ENCODE assay signal across 23 cellular contexts in the genomic region with DNA sequence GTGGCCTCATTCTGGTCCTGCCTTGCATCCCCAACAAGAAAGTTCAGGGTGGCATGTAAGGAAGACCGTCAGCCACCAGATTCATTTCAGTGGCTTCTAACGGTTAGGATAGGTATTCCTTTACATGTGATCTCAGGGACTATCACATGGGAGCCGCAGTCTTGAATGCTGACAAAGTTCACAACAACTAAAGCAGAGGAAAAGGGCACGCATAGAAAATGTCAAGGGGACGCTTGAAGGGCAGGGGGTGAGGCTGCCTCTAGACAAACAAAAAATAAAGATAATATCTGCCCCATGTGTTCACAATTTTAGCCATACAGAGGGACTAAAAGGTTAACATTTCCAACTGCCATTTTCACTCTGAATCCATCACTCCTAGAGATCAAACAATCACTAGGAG. TPM values are rescaled to one million over a fixed set of nuclear protein-coding genes. Genes with fewer than 3 reads are reported as not detected.
DNase-seq lines count a peak whose midpoint lies in the region; ATAC-seq and TF ChIP-seq lines count a peak whose summit lies in the region.
"Had no signal": no experiment of that assay in that cellular context is flagged by ENCODE, and none has a peak within 500 bp of the region (broad histone marks: within the 10 kb centered on the region; RNA-seq: fewer than 3 reads in every experiment).

No MANE protein-coding gene starts in this region.

- peak overlapping the region; percentile 66 for H3K27ac ChIP-seq in neutrophil
- H3K27ac ChIP-seq: A549; BLaER1 treated with 17β-estradiol and CSF1 and Interleukin-3, amounts not matched to agents 10 nM and 100 nM had no signal

- H3K9me3 ChIP-seq in neutrophil: no peaks in the 10 kb centered on the region
- H3K9me3 ChIP-seq: A549; BE2C; BLaER1 treated with 17β-estradiol and CSF1 and Interleukin-3, amounts not matched to agents 10 nM and 100 nM; HAP-1 had no signal

- peaks cover 13% of the 10 kb centered on the region for H3K27me3 Mint-ChIP-seq in activated T-helper 17 cell treated with anti-CD3 and anti-CD28 coated beads, Interleukin-2, amount 50 U/mL, for 72 hours

- no peaks in the 10 kb centered on the region for H3K36me3 ChIP-seq in neutrophil
- H3K36me3 ChIP-seq: BE2C; BLaER1 treated with 17β-estradiol and CSF1 and Interleukin-3, amounts not matched to agents 10 nM and 100 nM; HAP-1 had no signal

- no peak overlapping the region for H3K4me3 Mint-ChIP-seq in activated T-helper 17 cell treated with anti-CD3 and anti-CD28 coated beads, Interleukin-2, amount 50 U/mL, for 72 hours
- H3K4me3 Mint-ChIP-seq: CD14-positive monocyte; CD4-positive, alpha-beta T cell; CD8-positive, alpha-beta memory T cell; HFFc6 had no signal

- peak; percentile 18 for DNase-seq in activated CD8-positive, alpha-beta memory T cell treated with anti-CD3 and anti-CD28 coated beads, Interleukin-2, amount 50 U/mL, for 48 hours
- no peak for DNase-seq in activated CD8-positive, alpha-beta memory T cell treated with anti-CD3 and anti-CD28 coated beads for 24 hours
- DNase-seq in NCI-H774 (lab: John Stamatoyannopoulos, UW): no peak
- DNase-seq: 8988T; ACHN; AML-193; BE2C; CD4-positive, alpha-beta T cell; CD8-positive, alpha-beta memory T cell; DMS 273 treated with DMSO at 0.1 percent for 48 hours; DMS79; EL; GDM1; GOT3; HFFc6 had no signal

- H3K4me1 Mint-ChIP-seq in activated T-helper 17 cell treated with anti-CD3 and anti-CD28 coated beads, Interleukin-2, amount 50 U/mL, for 72 hours: no peaks in the 10 kb centered on the region
- H3K4me1 Mint-ChIP-seq: CD8-positive, alpha-beta memory T cell had no signal

- no peaks in the 10 kb centered on the region for H3K36me3 Mint-ChIP-seq in activated T-helper 17 cell treated with anti-CD3 and anti-CD28 coated beads, Interleukin-2, amount 50 U/mL, for 72 hours (ENCODE audit: low read depth)
- H3K36me3 Mint-ChIP-seq: CD14-positive monocyte; CD8-positive, alpha-beta memory T cell had no signal

- peak; percentile 55 for ATAC-seq in activated T-helper 17 cell treated with anti-CD3 and anti-CD28 coated beads, Interleukin-2, amount 50 U/mL, for 72 hours (replicated peaks)
- ATAC-seq in GM18517 (IDR thresholded peaks at IDR 0.05; ENCODE audit: unreplicated experiment): no peak

- H3K9me3 Mint-ChIP-seq in activated T-helper 17 cell treated with anti-CD3 and anti-CD28 coated beads, Interleukin-2, amount 50 U/mL, for 72 hours: no peaks in the 10 kb centered on the region
- H3K9me3 Mint-ChIP-seq: CD14-positive monocyte; CD4-positive, alpha-beta T cell; CD8-positive, alpha-beta memory T cell; HFFc6 had no signal

- peaks cover 49 to 56% of the 10 kb centered on the region in 2 experiments for H3K4me1 ChIP-seq in neutrophil (ENCODE audit: control insufficient read depth in 1 of 2, insufficient read depth in 1 of 2, low read depth in 1 of 2, low read length in 1 of 2)
- H3K4me1 ChIP-seq: A549; BE2C; BLaER1 treated with 17β-estradiol and CSF1 and Interleukin-3, amounts not matched to agents 10 nM and 100 nM; HAP-1 had no signal

- TF ChIP-seq CTCF in neutrophil (IDR thresholded peaks at IDR 0.05): no peak

- H3K27ac Mint-ChIP-seq in activated T-helper 17 cell treated with anti-CD3 and anti-CD28 coated beads, Interleukin-2, amount 50 U/mL, for 72 hours: peak overlapping the region; percentile 36
- H3K27ac Mint-ChIP-seq: CD4-positive, alpha-beta T cell; CD8-positive, alpha-beta memory T cell; HFFc6 had no signal

- peaks cover 2% of the 10 kb centered on the region for H3K27me3 ChIP-seq in neutrophil
- H3K27me3 ChIP-seq: BE2C; BLaER1 treated with 17β-estradiol and CSF1 and Interleukin-3, amounts not matched to agents 10 nM and 100 nM had no signal

- H3K4me3 ChIP-seq in neutrophil (ENCODE audit: low read depth in 1 of 2, low read length in 1 of 2): no peak overlapping the region
- H3K4me3 ChIP-seq: A549; BLaER1 treated with 17β-estradiol and CSF1 and Interleukin-3, amounts not matched to agents 10 nM and 100 nM; GM12878; HAP-1 had no signal

RNA-seq across cellular contexts. Expression of a gene that starts 31.9 kb away (rescaled TPM):
- total RNA-seq in activated T-helper 17 cell treated with anti-CD3 and anti-CD28 coated beads, Interleukin-2, amount 50 U/mL, for 72 hours: 10 to 100 TPM; 48.2 to 60.9 TPM
